12 cellular contexts compared by ENCODE assay signal in genomic region chr7:47501406-47501805, GRCh38.
DNase-seq lines count a peak whose midpoint lies in the region; ATAC-seq, FAIRE-seq and TF ChIP-seq lines count a peak whose summit lies in the region.
"Had no signal": no experiment of that assay in that cellular context is flagged by ENCODE, and none has a peak within 500 bp of the region (broad histone marks: within the 10 kb centered on the region; RNA-seq: fewer than 3 reads in every experiment).

No MANE protein-coding gene starts in this region.

- DNase-seq in left ventricle myocardium superior (no peak), Right ventricle myocardium inferior (ENCODE audit: missing footprints) (no peak), bronchial epithelial cell (ENCODE audit: low read depth) (peak; percentile 59), myocyte (ENCODE audit: low read depth) (peak; percentile 93), vagina (ENCODE audit: extremely low spot score in 2 of 2) (no peak), NCI-H1436 (lab: John Stamatoyannopoulos, UW) (no peak), D721Med (ENCODE audit: insufficient read length, low spot score) (no peak)
- no peak for DNase-seq in stimulated activated naive CD4-positive, alpha-beta T cell (lab: John Stamatoyannopoulos, UW)
- DNase-seq: central memory CD4-positive, alpha-beta T cell; NCI-H774; stimulated activated CD4-positive, alpha-beta T cell treated with anti-CD3 and anti-CD28 coated beads, Interleukin-4, amount 100 ng/mL, for 24 hours had no signal

- no peaks in the 10 kb centered on the region for H3K9me3 ChIP-seq in vagina

- TF ChIP-seq POLR2A in vagina (IDR thresholded peaks at IDR 0.05) = no peak

- H3K4me1 ChIP-seq in vagina = peaks cover 52% of the 10 kb centered on the region

- no peak for FAIRE-seq in bronchial epithelial cell (lab: Jason Lieb, UNC)
- no peak for FAIRE-seq in D721Med (lab: Jason Lieb, UNC)

- ATAC-seq in left ventricle myocardium superior (peak; percentile 23), Right ventricle myocardium inferior (no peak)
- ATAC-seq: HCT116 had no signal

- H3K27ac ChIP-seq in vagina = peak overlapping the region; percentile 15

- H3K36me3 ChIP-seq in bronchial epithelial cell (ENCODE audit: control insufficient read depth, insufficient read depth, low read length) (no peaks in the 10 kb centered on the region), vagina (no peaks in the 10 kb centered on the region)

- TF ChIP-seq CTCF in bronchial epithelial cell (IDR thresholded peaks at IDR 0.05; ENCODE audit: insufficient read depth, low read length, severe bottlenecking) = no peak
- no peak for TF ChIP-seq CTCF in vagina (IDR thresholded peaks at IDR 0.05)
- no peak for TF ChIP-seq CTCF in D721Med (IDR thresholded peaks at IDR 0.05; ENCODE audit: insufficient read depth, missing control alignments)

- intact Hi-C loops in left ventricle myocardium superior (cut with micrococcal nuclease) = no loop called here
- intact Hi-C loops in Right ventricle myocardium inferior (cut with DNase I) = no loop called here
- intact Hi-C loops in vagina (cut with DNase I) = no loop called here

- H3K4me3 ChIP-seq in bronchial epithelial cell (ENCODE audit: low read depth, low read length) = no peak overlapping the region
- no peak overlapping the region for H3K4me3 ChIP-seq in vagina

- no peaks in the 10 kb centered on the region for H3K27me3 ChIP-seq in bronchial epithelial cell (ENCODE audit: control insufficient read depth, insufficient read depth, low read length)
- H3K27me3 ChIP-seq in vagina = no peaks in the 10 kb centered on the region

Comparison
In these comparisons a context has a peak if more than half of its experiments do, and no peak if none do; other contexts are left out.
1. DNase-seq: peak in bronchial epithelial cell (single experiment) and myocyte (single experiment); none in left ventricle myocardium superior (single experiment), Right ventricle myocardium inferior (single experiment), vagina (0 of 2), NCI-H1436 (single experiment), stimulated activated naive CD4-positive, alpha-beta T cell (0 of 6) and D721Med (single experiment).